ENCODE assay signal across 14 cellular contexts in genomic region chr11:124482362-124483147, GRCh38. TPM values are rescaled to one million over a fixed set of nuclear protein-coding genes. Genes with fewer than 3 reads are reported as not detected.
DNase-seq lines count a peak whose midpoint lies in the region; ATAC-seq, FAIRE-seq and TF ChIP-seq lines count a peak whose summit lies in the region.
"Had no signal": no experiment of that assay in that cellular context is flagged by ENCODE, and none has a peak within 500 bp of the region (broad histone marks: within the 10 kb centered on the region; RNA-seq: fewer than 3 reads in every experiment).

No MANE protein-coding gene starts in this region.

- H3K4me2 ChIP-seq in Loucy (ENCODE audit: low read depth, low read length, poor library complexity, severe bottlenecking) (peak overlapping the region; percentile 77), astrocyte (ENCODE audit: low read length) (peak overlapping the region; percentile 89), hepatocyte (peak overlapping the region; percentile 73)

- no peak overlapping the region for H3K9ac ChIP-seq in Loucy (ENCODE audit: low read depth, low read length, poor library complexity, severe bottlenecking)
- H3K9ac ChIP-seq in astrocyte (ENCODE audit: low read length) = no peak overlapping the region

- H4K20me1 ChIP-seq in Loucy (ENCODE audit: insufficient read depth, low read length, poor library complexity, severe bottlenecking) = no peaks in the 10 kb centered on the region
- no peaks in the 10 kb centered on the region for H4K20me1 ChIP-seq in astrocyte (ENCODE audit: insufficient read depth, low read length)
- no peaks in the 10 kb centered on the region for H4K20me1 ChIP-seq in hepatocyte (ENCODE audit: insufficient read depth, poor library complexity, severe bottlenecking)

- H3K27me3 ChIP-seq in BE2C (no peaks in the 10 kb centered on the region), Loucy (ENCODE audit: insufficient read depth, low read length, poor library complexity, severe bottlenecking) (no peaks in the 10 kb centered on the region), astrocyte (ENCODE audit: insufficient read depth, low read length) (no peaks in the 10 kb centered on the region), hepatocyte (no peaks in the 10 kb centered on the region)

- H3K27me3 Mint-ChIP-seq in astrocyte (ENCODE audit: low read depth, unreplicated experiment) = no peaks in the 10 kb centered on the region

- no peak for TF ChIP-seq CTCF in BE2C (IDR thresholded peaks at IDR 0.05; ENCODE audit: low read depth, low read length)
- no peak for TF ChIP-seq CTCF in Loucy (conservative IDR thresholded peaks at IDR 0.05; ENCODE audit: low read length)
- no peak for TF ChIP-seq CTCF in astrocyte (IDR thresholded peaks at IDR 0.05; ENCODE audit: insufficient read depth, low read depth, low read length)
- no peak for TF ChIP-seq CTCF in hepatocyte (IDR thresholded peaks at IDR 0.05; ENCODE audit: poor library complexity)

- H3K36me3 Mint-ChIP-seq in astrocyte (ENCODE audit: low read depth, unreplicated experiment) = no peaks in the 10 kb centered on the region

- H2AFZ ChIP-seq in Loucy (ENCODE audit: low read length) = peak overlapping the region; percentile 9; the same call in 1 of the 2 replicates
- H2AFZ ChIP-seq in astrocyte (ENCODE audit: low read depth, low read length) = peak overlapping the region; percentile 39
- H2AFZ ChIP-seq in hepatocyte = no peak overlapping the region

- no peak overlapping the region for H3K4me3 Mint-ChIP-seq in astrocyte (ENCODE audit: unreplicated experiment)

- no peak for ATAC-seq in HG03175 (IDR thresholded peaks at IDR 0.05; ENCODE audit: unreplicated experiment)
- no peak for ATAC-seq in HG03442 (IDR thresholded peaks at IDR 0.05; ENCODE audit: unreplicated experiment)
- no peak for ATAC-seq in GM19397 (IDR thresholded peaks at IDR 0.05; ENCODE audit: unreplicated experiment)

- H3K4me3 ChIP-seq in BE2C (ENCODE audit: low read depth, low read length) = peak overlapping the region; percentile 64
- H3K4me3 ChIP-seq in Loucy (ENCODE audit: low read length, poor library complexity, severe bottlenecking) = peak overlapping the region; percentile 69
- no peak overlapping the region for H3K4me3 ChIP-seq in astrocyte (ENCODE audit: insufficient read depth, low read depth, low read length)
- H3K4me3 ChIP-seq in hepatocyte = no peak overlapping the region

- DNase-seq in BE2C = no peak
- no peak for DNase-seq in astrocyte (ENCODE audit: low read depth)
- peak; percentile 11 for DNase-seq in hepatocyte (ENCODE audit: low spot score)
- DNase-seq in activated CD4-positive, alpha-beta T cell treated with anti-CD3 and anti-CD28 coated beads for 1 hour = no peak
- DNase-seq: activated naive CD8-positive, alpha-beta T cell treated with anti-CD3 and anti-CD28 coated beads, Interleukin-2, amount 50 U/mL, for 24 hours; hippocampal formation; SHP77 treated with DMSO at 0.1 percent for 48 hours; stimulated activated CD4-positive, alpha-beta T cell treated with anti-CD3 and anti-CD28 coated beads, Interleukin-4, amount 100 ng/mL, for 24 hours had no signal

- H3K4me1 ChIP-seq in BE2C (peaks cover 5% of the 10 kb centered on the region; the same call in 1 of the 2 replicates), Loucy (ENCODE audit: insufficient read depth, low read length, poor library complexity, severe bottlenecking) (peaks cover 13% of the 10 kb centered on the region), astrocyte (ENCODE audit: insufficient read depth, low read length) (peaks cover 13% of the 10 kb centered on the region), hepatocyte (ENCODE audit: insufficient read depth) (peaks cover 7% of the 10 kb centered on the region)

- no peaks in the 10 kb centered on the region for H3K9me3 ChIP-seq in BE2C
- no peaks in the 10 kb centered on the region for H3K9me3 ChIP-seq in Loucy (ENCODE audit: insufficient read depth, low read depth, low read length)
- H3K9me3 ChIP-seq in astrocyte (ENCODE audit: insufficient read depth, low read depth, low read length) = no peaks in the 10 kb centered on the region
- H3K9me3 ChIP-seq in hepatocyte (ENCODE audit: low read depth) = no peaks in the 10 kb centered on the region

- H3K36me3 ChIP-seq in BE2C (no peaks in the 10 kb centered on the region), Loucy (ENCODE audit: insufficient read depth, low read length) (no peaks in the 10 kb centered on the region), astrocyte (ENCODE audit: insufficient read depth, low read length) (no peaks in the 10 kb centered on the region), hepatocyte (replicated peaks; ENCODE audit: insufficient read depth, low read depth) (no peaks in the 10 kb centered on the region)

- H3K9me2 ChIP-seq in Loucy (replicated peaks; ENCODE audit: low read depth, low read length) (no peaks in the 10 kb centered on the region), hepatocyte (replicated peaks; ENCODE audit: insufficient read depth) (no peaks in the 10 kb centered on the region)

- H3K27ac Mint-ChIP-seq in astrocyte (ENCODE audit: unreplicated experiment) = no peak overlapping the region
- H3K27ac Mint-ChIP-seq: activated naive CD8-positive, alpha-beta T cell treated with anti-CD3 and anti-CD28 coated beads, Interleukin-2, amount 50 U/mL, for 24 hours; memory B cell; stimulated activated naive CD8-positive, alpha-beta T cell treated with anti-CD3 and anti-CD28 coated beads, Interleukin-15, Interleukin-2, amounts not matched to agents 100 ng/mL and 50 ng/mL, for 24 hours had no signal

- no peaks in the 10 kb centered on the region for H3F3A ChIP-seq in Loucy (ENCODE audit: low read depth)

- peaks cover 14% of the 10 kb centered on the region for H3K4me1 Mint-ChIP-seq in astrocyte (ENCODE audit: low read depth, unreplicated experiment)

- H3K9me3 Mint-ChIP-seq in astrocyte (ENCODE audit: unreplicated experiment) = no peaks in the 10 kb centered on the region

- WGBS in hepatocyte (ENCODE audit: low lambda C conversion rate, missing lambda C conversion rate) = 46% methylated on average over 9 of the region's 9 CpGs

- H3K27ac ChIP-seq in astrocyte (ENCODE audit: low read depth, low read length) = peak overlapping the region; percentile 12
- H3K27ac ChIP-seq in hepatocyte = peak overlapping the region; percentile 49

- no peaks in the 10 kb centered on the region for H3K79me2 ChIP-seq in Loucy (ENCODE audit: insufficient read depth, low read length)
- H3K79me2 ChIP-seq in astrocyte (ENCODE audit: insufficient read depth, low read length) = no peaks in the 10 kb centered on the region
- no peaks in the 10 kb centered on the region for H3K79me2 ChIP-seq in hepatocyte

- no peak for FAIRE-seq in astrocyte (lab: Jason Lieb, UNC)

RNA-seq across cellular contexts. Expression of gene OR8B8, which starts 37.1 kb away (rescaled TPM):
- polyA plus RNA-seq in BE2C (2012; ENCODE audit: insufficient read depth, insufficient read length, low read depth) = not detected
- total RNA-seq in astrocyte (not detected in 2 replicates), hepatocyte (not detected in 2 replicates)
- not detected in 2 replicates for polyA plus RNA-seq in hepatocyte

RNA-seq across cellular contexts. Expression of gene OR8B4, which starts 57.9 kb away (rescaled TPM):
- not detected for polyA plus RNA-seq in BE2C (2012; ENCODE audit: insufficient read depth, insufficient read length, low read depth)
- total RNA-seq in astrocyte = not detected in 2 replicates
- total RNA-seq in hepatocyte = not detected in 2 replicates
- not detected in 2 replicates for polyA plus RNA-seq in hepatocyte

Comparison
In these comparisons a context has a peak if more than half of its experiments do, and no peak if none do; other contexts are left out.
1. H3K4me3 ChIP-seq: peak in BE2C (single experiment) and Loucy (single experiment); none in astrocyte (single experiment) and hepatocyte (single experiment).
2. Peak in every context shown above with its lines, with median percentiles within 50 percentile points of each other: H3K4me2 ChIP-seq.